ENCODE assay signal across 13 cellular contexts in the genomic region with DNA sequence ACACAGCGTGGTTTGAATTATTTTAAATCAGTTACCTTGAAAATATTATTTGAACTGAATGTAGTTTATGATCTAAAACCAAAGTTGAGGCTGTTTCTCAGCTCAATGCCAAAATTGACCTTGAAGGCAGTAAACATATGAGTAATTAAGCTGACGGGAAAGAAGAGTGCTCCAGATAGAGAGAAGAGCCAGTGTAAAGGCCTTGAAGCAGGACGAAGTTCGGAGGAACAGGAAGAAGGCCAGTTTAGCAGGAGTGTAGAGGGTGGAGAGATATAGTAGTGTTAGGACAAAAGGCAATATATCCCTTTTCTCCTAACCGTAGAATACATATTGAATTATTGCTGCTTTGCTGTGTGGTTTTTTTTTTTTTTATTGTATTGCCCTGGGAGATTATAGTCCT.
"Had no signal": no experiment of that assay in that cellular context is flagged by ENCODE, and none has a peak within 500 bp of the region (broad histone marks: within the 10 kb centered on the region; RNA-seq: fewer than 3 reads in every experiment).

No MANE protein-coding gene starts in this region.

- FAIRE-seq: TTC549 had no signal

- DNase-seq: activated B cell treated with CpG ODN at 0.5 μM for 24 hours; activated CD4-positive, alpha-beta T cell treated with anti-CD3 and anti-CD28 coated beads, Interleukin-2, amount 10 ng/mL, durations not matched to agents 24 days and 14 days; activated naive CD4-positive, alpha-beta T cell treated with anti-CD3 and anti-CD28 coated beads for 36 hours; amniotic stem cell; brain microvascular endothelial cell; gastrocnemius medialis; mammary epithelial cell; SHP77 treated with DMSO at 0.1 percent for 48 hours; stimulated activated CD4-positive, alpha-beta T cell treated with anti-CD3 and anti-CD28 coated beads, Interleukin-4, amount 100 ng/mL, for 4 hours; T-helper 17 cell; tibial artery had no signal

- H3K27me3 ChIP-seq: brain microvascular endothelial cell, gastrocnemius medialis, tibial artery had no signal

- ATAC-seq: activated T-helper 17 cell treated with anti-CD3 and anti-CD28 coated beads, Interleukin-2, amount 50 U/mL, for 72 hours; gastrocnemius medialis; T-helper 17 cell had no signal

- H3K9me3 ChIP-seq: gastrocnemius medialis, tibial artery had no signal

- H3K4me1 ChIP-seq: gastrocnemius medialis, tibial artery had no signal

- H3K4me3 ChIP-seq: gastrocnemius medialis, tibial artery had no signal

- H3K27ac ChIP-seq: brain microvascular endothelial cell, gastrocnemius medialis, tibial artery had no signal
